8 cellular contexts compared by ENCODE assay signal in genomic region chr13:45511310-45512147, GRCh38.
DNase-seq lines count a peak whose midpoint lies in the region; ATAC-seq and TF ChIP-seq lines count a peak whose summit lies in the region.

No MANE protein-coding gene starts in this region.

- H3K36me3 ChIP-seq in effector memory CD4-positive, alpha-beta T cell (ENCODE audit: control insufficient read depth, insufficient read depth, low read length) = peaks cover 45% of the 10 kb centered on the region

- peaks cover 19% of the 10 kb centered on the region for H3K36me3 Mint-ChIP-seq in memory B cell

- H3K9me3 ChIP-seq in effector memory CD4-positive, alpha-beta T cell (ENCODE audit: control insufficient read depth, low read length) = no peaks in the 10 kb centered on the region

- H3K27me3 ChIP-seq in effector memory CD4-positive, alpha-beta T cell (replicated peaks; ENCODE audit: control insufficient read depth, insufficient read depth, low read length, poor library complexity, severe bottlenecking) = no peaks in the 10 kb centered on the region

- TF ChIP-seq CTCF in AG10803 (conservative IDR thresholded peaks at IDR 0.05; ENCODE audit: low read length) (peak; percentile 83), GM10266 (IDR thresholded peaks at IDR 0.05; ENCODE audit: control insufficient read depth, insufficient read depth, low read depth, missing control alignments) (peak; percentile 78)

- no peak overlapping the region for H3K4me3 ChIP-seq in AG10803 (ENCODE audit: low read length)
- H3K4me3 ChIP-seq in effector memory CD4-positive, alpha-beta T cell (ENCODE audit: insufficient read depth, low read depth, low read length, poor library complexity, severe bottlenecking) = no peak overlapping the region

- H3K27me3 Mint-ChIP-seq in memory B cell = no peaks in the 10 kb centered on the region

- no peak overlapping the region for H3K27ac Mint-ChIP-seq in memory B cell

- no peak overlapping the region for H3K4me3 Mint-ChIP-seq in memory B cell

- no peak overlapping the region for H3K27ac ChIP-seq in effector memory CD4-positive, alpha-beta T cell (ENCODE audit: insufficient read depth, low read length, poor library complexity, severe bottlenecking)

- intact Hi-C loops in posterior cingulate gyrus (cut with DNase I) = no loop called here

- no peaks in the 10 kb centered on the region for H3K4me1 ChIP-seq in effector memory CD4-positive, alpha-beta T cell (ENCODE audit: control insufficient read depth, insufficient read depth, low read length, poor library complexity, severe bottlenecking)

- peak; percentile 60 for ATAC-seq in memory B cell (ENCODE audit: low read depth)
- no peak for ATAC-seq in HG02840 (IDR thresholded peaks at IDR 0.05; ENCODE audit: low FRiP score, unreplicated experiment)

- no peaks in the 10 kb centered on the region for H3K9me3 Mint-ChIP-seq in memory B cell

- peaks cover 11% of the 10 kb centered on the region for H3K4me1 Mint-ChIP-seq in memory B cell

- peak; percentile 73 for DNase-seq in AG10803 (ENCODE audit: low read depth)
- peak; percentile 49 for DNase-seq in GM10266 (ENCODE audit: extremely low spot score)
- DNase-seq in NCI-H1092 treated with DMSO at 0.1 percent for 48 hours (lab: John Stamatoyannopoulos, UW) = peak; percentile 56
- DNase-seq in SKM-1 (lab: John Stamatoyannopoulos, UW; ENCODE audit: unreplicated experiment) = peak; percentile 43
- DNase-seq in effector memory CD4-positive, alpha-beta T cell = peak in 2 of 3 donors; percentile 2 to 8
- DNase-seq in memory B cell (ENCODE audit: low spot score in 2 of 2) = peak; percentile 13 to 51
- DNase-seq in posterior cingulate gyrus = no peak

Comparison
In these comparisons a context has a peak if more than half of its experiments do, and no peak if none do; other contexts are left out.
1. DNase-seq: peak in AG10803 (single experiment), GM10266 (single experiment), NCI-H1092 treated with DMSO at 0.1 percent for 48 hours (single experiment), SKM-1 (single experiment), effector memory CD4-positive, alpha-beta T cell (2 of 3) and memory B cell (2 of 2); none in posterior cingulate gyrus (0 of 10).